In genomic region chr15:52255008-52255407, GRCh38 we compare ENCODE assay signal across 13 cellular contexts. TPM values are rescaled to one million over a fixed set of nuclear protein-coding genes. Genes with fewer than 3 reads are reported as not detected.
DNase-seq lines count a peak whose midpoint lies in the region; ATAC-seq and TF ChIP-seq lines count a peak whose summit lies in the region.
"Had no signal": no experiment of that assay in that cellular context is flagged by ENCODE, and none has a peak within 500 bp of the region (broad histone marks: within the 10 kb centered on the region; RNA-seq: fewer than 3 reads in every experiment).

No MANE protein-coding gene starts in this region.

- H3K27ac ChIP-seq in testis: no peak overlapping the region
- H3K27ac ChIP-seq: coronary artery had no signal

- DNase-seq in CD1c-positive myeloid dendritic cell (ENCODE audit: extremely low spot score): peak; percentile 41
- DNase-seq in astrocyte of the spinal cord (ENCODE audit: low read depth, low spot score): peak; percentile 65
- peak; percentile 21 for DNase-seq in hepatic stellate cell (ENCODE audit: low spot score)
- no peak for DNase-seq in testis
- no peak for DNase-seq in ecto neural progenitor cell (ENCODE audit: low spot score)
- no peak for DNase-seq in stimulated activated naive CD4-positive, alpha-beta T cell (lab: John Stamatoyannopoulos, UW)
- DNase-seq in stimulated activated CD4-positive, alpha-beta T cell treated with anti-CD3 and anti-CD28 coated beads, Interleukin-4, amount 100 ng/mL, for 4 hours: no peak
- DNase-seq: activated naive CD4-positive, alpha-beta T cell treated with anti-CD3 and anti-CD28 coated beads, Interleukin-2, amount 50 U/mL, for 16 hours; GDM1; stimulated activated CD8-positive, alpha-beta memory T cell treated with anti-CD3 and anti-CD28 coated beads, Interleukin-4, amount 100 ng/mL, for 48 hours had no signal

- H3K4me1 ChIP-seq in testis: no peaks in the 10 kb centered on the region

- no peak for TF ChIP-seq POLR2A in testis (IDR thresholded peaks at IDR 0.05)

- TF ChIP-seq CTCF in astrocyte of the spinal cord (IDR thresholded peaks at IDR 0.05; ENCODE audit: low read depth, low read length) (no peak), testis (IDR thresholded peaks at IDR 0.05) (no peak)

- ATAC-seq in HG03442 (IDR thresholded peaks at IDR 0.05; ENCODE audit: unreplicated experiment): peak; percentile 50

- no peaks in the 10 kb centered on the region for H3K9me3 ChIP-seq in testis
- H3K9me3 ChIP-seq: BE2C had no signal

- no peaks in the 10 kb centered on the region for H3K27me3 ChIP-seq in testis
- H3K27me3 ChIP-seq: BE2C had no signal

- intact Hi-C loops in testis (cut with DNase I; ENCODE audit: low total_unique reads): loop anchor here (5.0 kb wide), 1 partner anchor 482 kb away; no protein-coding TSS in a partner anchor

- 80% methylated on average over 1 of the region's 1 CpG for WGBS in testis, 2 donors

- H3K4me3 ChIP-seq in astrocyte of the spinal cord (ENCODE audit: low read depth, low read length) (no peak overlapping the region), testis (no peak overlapping the region)
- H3K4me3 ChIP-seq: coronary artery had no signal

- in situ Hi-C loops in astrocyte of the spinal cord (cut with HindIII; ENCODE audit: low sequenced_read_pairs): no loop called here

- H3K36me3 ChIP-seq in testis (ENCODE audit: low read depth, missing control alignments): no peaks in the 10 kb centered on the region
- H3K36me3 ChIP-seq: BE2C had no signal

RNA-seq across cellular contexts. Expression of gene MYO5C, which starts 40.6 kb away (rescaled TPM):
- 10 to 100 TPM; 40.0 to 47.6 TPM for total RNA-seq in testis
- 9.3 TPM for polyA plus RNA-seq in testis (ENCODE audit: insufficient read depth, low read depth, low replicate concordance)

Comparison
In these comparisons a context has a peak if more than half of its experiments do, and no peak if none do; other contexts are left out.
1. DNase-seq: peak in CD1c-positive myeloid dendritic cell (single experiment), astrocyte of the spinal cord (single experiment) and hepatic stellate cell (single experiment); none in testis (single experiment), ecto neural progenitor cell (single experiment), stimulated activated naive CD4-positive, alpha-beta T cell (0 of 6) and stimulated activated CD4-positive, alpha-beta T cell treated with anti-CD3 and anti-CD28 coated beads, Interleukin-4, amount 100 ng/mL, for 4 hours (0 of 2).